Comparison of ENCODE assay signal across 15 cellular contexts in genomic region chrX:80334583-80334982, GRCh38.
DNase-seq lines count a peak whose midpoint lies in the region; ATAC-seq, FAIRE-seq and TF ChIP-seq lines count a peak whose summit lies in the region.
"Had no signal": no experiment of that assay in that cellular context is flagged by ENCODE, and none has a peak within 500 bp of the region (broad histone marks: within the 10 kb centered on the region; RNA-seq: fewer than 3 reads in every experiment).

No MANE protein-coding gene starts in this region.

- H3K4me1 ChIP-seq in stomach, result no peaks in the 10 kb centered on the region
- H3K4me1 ChIP-seq: SJSA1 had no signal

- no peak for FAIRE-seq in bronchial epithelial cell (lab: Jason Lieb, UNC)
- FAIRE-seq: frontal cortex had no signal

- ATAC-seq in GM21825 (IDR thresholded peaks at IDR 0.05; ENCODE audit: unreplicated experiment) (no peak), HG03139 (IDR thresholded peaks at IDR 0.05; ENCODE audit: unreplicated experiment) (no peak)
- ATAC-seq: activated T-cell treated with anti-CD3 and anti-CD28 coated beads, Interleukin-2, amount 50 U/mL, for 72 hours had no signal

- H3K36me3 ChIP-seq in bronchial epithelial cell (ENCODE audit: control insufficient read depth, insufficient read depth, low read length), result no peaks in the 10 kb centered on the region
- H3K36me3 ChIP-seq in stomach, result no peaks in the 10 kb centered on the region
- H3K36me3 ChIP-seq: SJSA1 had no signal

- H3K27me3 ChIP-seq in bronchial epithelial cell (ENCODE audit: control insufficient read depth, insufficient read depth, low read length) (no peaks in the 10 kb centered on the region), stomach (no peaks in the 10 kb centered on the region)
- H3K27me3 ChIP-seq: SJSA1 had no signal

- DNase-seq in NCI-H1105 treated with DMSO at 0.1 percent for 48 hours (lab: John Stamatoyannopoulos, UW) (peak; percentile 38), NCI-H1105 (lab: John Stamatoyannopoulos, UW) (no peak), bronchial epithelial cell (ENCODE audit: low read depth) (no peak), left kidney (ENCODE audit: low read depth, low spot score) (peak; percentile 0), stomach (no peak), cerebellum (ENCODE audit: low spot score) (no peak)
- DNase-seq: central memory CD4-positive, alpha-beta T cell; DMS153; naive B cell; NCI-H526 treated with DMSO at 0.1 percent for 48 hours had no signal

- no peak for TF ChIP-seq EP300 in stomach (IDR thresholded peaks at IDR 0.05)

- H3K27ac ChIP-seq in stomach, result peak overlapping the region in 2 of 5 donors; percentile 1 to 44
- H3K27ac ChIP-seq: SJSA1 had no signal

- peak overlapping the region; percentile 30 for H3K4me3 ChIP-seq in bronchial epithelial cell (ENCODE audit: low read depth, low read length)
- H3K4me3 ChIP-seq in stomach, result peak overlapping the region; percentile 23 to 48 (median 39)
- H3K4me3 ChIP-seq: SJSA1 had no signal

- intact Hi-C loops in stomach (cut with DNase I; ENCODE audit: low total_unique reads), result no loop called here

- TF ChIP-seq CTCF in bronchial epithelial cell (IDR thresholded peaks at IDR 0.05; ENCODE audit: insufficient read depth, low read length, severe bottlenecking), result no peak
- no peak for TF ChIP-seq CTCF in stomach (IDR thresholded peaks at IDR 0.05)

- WGBS in stomach, 5 donors, result 25 to 67% (median 47%) methylated on average over 7 of the region's 7 CpGs

- no peak for TF ChIP-seq POLR2A in stomach (IDR thresholded peaks at IDR 0.05)

- H3K9me3 ChIP-seq in stomach, result no peaks in the 10 kb centered on the region
- H3K9me3 ChIP-seq: SJSA1 had no signal

Comparison
In these comparisons a context has a peak if more than half of its experiments do, and no peak if none do; other contexts are left out.
1. DNase-seq: peak in NCI-H1105 treated with DMSO at 0.1 percent for 48 hours (single experiment) and left kidney (single experiment); none in NCI-H1105 (single experiment), bronchial epithelial cell (single experiment), stomach (single experiment) and cerebellum (single experiment).